Comparison of ENCODE assay signal across 10 cellular contexts in the genomic region with DNA sequence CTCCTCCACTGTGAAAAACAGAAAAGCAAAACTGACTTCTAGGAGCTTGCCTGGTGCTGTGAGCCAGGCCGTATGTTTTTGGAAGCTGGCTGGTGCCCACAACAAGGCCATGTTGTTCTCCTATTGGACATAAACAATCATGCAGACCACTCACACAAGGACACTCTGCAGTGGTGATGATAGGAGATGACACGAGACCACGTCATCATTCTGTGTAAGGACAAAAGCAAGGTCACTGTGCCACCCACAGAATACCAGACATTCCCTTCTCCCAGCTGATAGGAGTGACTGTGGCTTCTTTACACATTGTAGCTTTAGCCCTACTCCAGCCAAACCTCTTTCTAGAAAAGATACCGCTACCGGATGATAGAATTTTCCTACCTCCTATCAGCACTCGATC. TPM values are rescaled to one million over a fixed set of nuclear protein-coding genes. Genes with fewer than 3 reads are reported as not detected.
DNase-seq lines count a peak whose midpoint lies in the region; ATAC-seq and TF ChIP-seq lines count a peak whose summit lies in the region.
"Had no signal": no experiment of that assay in that cellular context is flagged by ENCODE, and none has a peak within 500 bp of the region (broad histone marks: within the 10 kb centered on the region; RNA-seq: fewer than 3 reads in every experiment).

No MANE protein-coding gene starts in this region.

- TF ChIP-seq CTCF in left ventricle myocardium inferior (IDR thresholded peaks at IDR 0.05; ENCODE audit: borderline replicate concordance) = no peak
- no peak for TF ChIP-seq CTCF in MM.1S (IDR thresholded peaks at IDR 0.05; ENCODE audit: low read length)
- TF ChIP-seq CTCF in MCF 10A (IDR thresholded peaks at IDR 0.05; ENCODE audit: unreplicated experiment) = no peak

- POLR2A ChIA-PET in MCF 10A (lab: Yijun Ruan, JAX) = interaction anchor here (0.7 kb wide), 1 partner anchor 1033 kb away, joined by 3 read pairs; no protein-coding TSS in a partner anchor

- H3K27me3 Mint-ChIP-seq in activated naive CD8-positive, alpha-beta T cell treated with anti-CD3 and anti-CD28 coated beads, Interleukin-2, amount 50 U/mL, for 24 hours = peaks cover 4% of the 10 kb centered on the region
- no peaks in the 10 kb centered on the region for H3K27me3 Mint-ChIP-seq in MCF 10A (ENCODE audit: insufficient read depth, unreplicated experiment)

- no peak overlapping the region for H2AFZ ChIP-seq in MM.1S (ENCODE audit: low read length)

- H3K36me3 ChIP-seq in left ventricle myocardium inferior (no peaks in the 10 kb centered on the region), MM.1S (replicated peaks; ENCODE audit: insufficient read depth, low read length) (no peaks in the 10 kb centered on the region)

- no peak overlapping the region for H3K4me2 ChIP-seq in MM.1S (ENCODE audit: low read depth, low read length)
- H3K4me2 ChIP-seq: smooth muscle cell had no signal

- CTCF ChIA-PET in MCF 10A (lab: Yijun Ruan, JAX) = no interaction called here

- peaks cover 60% of the 10 kb centered on the region for H3K4me1 Mint-ChIP-seq in activated naive CD8-positive, alpha-beta T cell treated with anti-CD3 and anti-CD28 coated beads, Interleukin-2, amount 50 U/mL, for 24 hours
- peaks cover 8% of the 10 kb centered on the region for H3K4me1 Mint-ChIP-seq in MCF 10A (ENCODE audit: insufficient read depth, unreplicated experiment)

- H3K9me3 ChIP-seq in left ventricle myocardium inferior (replicated peaks) (no peaks in the 10 kb centered on the region), MM.1S (replicated peaks; ENCODE audit: insufficient read depth, low read length) (no peaks in the 10 kb centered on the region)

- no peaks in the 10 kb centered on the region for H3F3A ChIP-seq in MM.1S (ENCODE audit: insufficient read depth, low read length)

- no peaks in the 10 kb centered on the region for H4K20me1 ChIP-seq in MM.1S (ENCODE audit: insufficient read depth, low read length)

- no peaks in the 10 kb centered on the region for H3K9me3 Mint-ChIP-seq in activated naive CD8-positive, alpha-beta T cell treated with anti-CD3 and anti-CD28 coated beads, Interleukin-2, amount 50 U/mL, for 24 hours
- no peaks in the 10 kb centered on the region for H3K9me3 Mint-ChIP-seq in MCF 10A (ENCODE audit: unreplicated experiment)

- no peak overlapping the region for H3K4me3 Mint-ChIP-seq in activated naive CD8-positive, alpha-beta T cell treated with anti-CD3 and anti-CD28 coated beads, Interleukin-2, amount 50 U/mL, for 24 hours
- H3K4me3 Mint-ChIP-seq in MCF 10A (ENCODE audit: unreplicated experiment) = no peak overlapping the region

- no peaks in the 10 kb centered on the region for H3K27me3 ChIP-seq in left ventricle myocardium inferior (ENCODE audit: low read depth)
- H3K27me3 ChIP-seq in MM.1S (replicated peaks; ENCODE audit: insufficient read depth, low read length) = peaks cover 18% of the 10 kb centered on the region

- H3K79me2 ChIP-seq in MM.1S (ENCODE audit: low read length) = no peaks in the 10 kb centered on the region

- intact Hi-C loops in Right ventricle myocardium inferior (cut with DNase I) (no loop called here), cardiac septum (cut with DNase I) (no loop called here), left ventricle myocardium inferior (cut with micrococcal nuclease) (loop anchor here (10.0 kb wide), 1 partner anchor 171 kb away; no protein-coding TSS in a partner anchor), MCF 10A (cut with micrococcal nuclease) (no loop called here)

- H3K36me3 Mint-ChIP-seq in activated naive CD8-positive, alpha-beta T cell treated with anti-CD3 and anti-CD28 coated beads, Interleukin-2, amount 50 U/mL, for 24 hours (ENCODE audit: low read depth) = no peaks in the 10 kb centered on the region
- H3K36me3 Mint-ChIP-seq in MCF 10A (ENCODE audit: insufficient read depth, unreplicated experiment) = no peaks in the 10 kb centered on the region

- ATAC-seq in Right ventricle myocardium inferior = peak; percentile 54
- no peak for ATAC-seq in activated naive CD8-positive, alpha-beta T cell treated with anti-CD3 and anti-CD28 coated beads, Interleukin-2, amount 50 U/mL, for 24 hours
- ATAC-seq in GM19035 (IDR thresholded peaks at IDR 0.05; ENCODE audit: unreplicated experiment) = no peak

- H3K9me2 ChIP-seq in MM.1S (replicated peaks; ENCODE audit: insufficient read depth, low read length) = no peaks in the 10 kb centered on the region

- H3K9ac ChIP-seq in MM.1S (ENCODE audit: low read length) = no peak overlapping the region

- H3K4me1 ChIP-seq in left ventricle myocardium inferior (peaks cover 56% of the 10 kb centered on the region), MM.1S (ENCODE audit: low read length) (no peaks in the 10 kb centered on the region)

- H3K27ac ChIP-seq in left ventricle myocardium inferior (replicated peaks) (peak overlapping the region; percentile 94), MM.1S (ENCODE audit: low read length) (no peak overlapping the region)

- H3K27ac Mint-ChIP-seq in activated naive CD8-positive, alpha-beta T cell treated with anti-CD3 and anti-CD28 coated beads, Interleukin-2, amount 50 U/mL, for 24 hours = peak overlapping the region; percentile 40
- no peak overlapping the region for H3K27ac Mint-ChIP-seq in MCF 10A (ENCODE audit: low read depth, unreplicated experiment)

- BruUV-seq in MCF 10A (replicated peaks; lab: Mats Ljungman, UMichigan) = no TSS peak

- no peak overlapping the region for H3K4me3 ChIP-seq in left ventricle myocardium inferior
- H3K4me3 ChIP-seq in MM.1S (ENCODE audit: low read length) = no peak overlapping the region
- H3K4me3 ChIP-seq: smooth muscle cell had no signal

- DNase-seq in Right ventricle myocardium inferior (ENCODE audit: missing footprints) (no peak), cardiac septum (ENCODE audit: low spot score) (no peak), left ventricle myocardium inferior (peak; percentile 35), retina (no peak), MM.1S (no peak), MCF 10A (ENCODE audit: unreplicated experiment) (no peak)
- DNase-seq in activated naive CD8-positive, alpha-beta T cell treated with anti-CD3 and anti-CD28 coated beads, Interleukin-2, amount 50 U/mL, for 24 hours = no peak
- DNase-seq: activated CD8-positive, alpha-beta memory T cell treated with anti-CD3 and anti-CD28 coated beads, Interleukin-2, amount 50 U/mL, for 4 hours had no signal

RNA-seq across cellular contexts. Expression of a gene that starts 47.7 kb away (rescaled TPM):
- total RNA-seq in Right ventricle myocardium inferior (35.3 TPM), cardiac septum (38.7 TPM), left ventricle myocardium inferior (41.1 TPM), MCF 10A (2022) (28.1 and 36.3 TPM in 2 replicates)

RNA-seq across cellular contexts. Expression of a gene that starts 48.7 kb away (rescaled TPM):
- 58.1 TPM for total RNA-seq in Right ventricle myocardium inferior
- total RNA-seq in cardiac septum = 66.2 TPM
- total RNA-seq in left ventricle myocardium inferior = 53.7 TPM
- 50.0 and 52.2 TPM in 2 replicates for total RNA-seq in MCF 10A (2022)
